Comparison of ENCODE assay signal across 17 cellular contexts in genomic region chr1:76928511-76928910, GRCh38.
DNase-seq lines count a peak whose midpoint lies in the region; ATAC-seq, FAIRE-seq and TF ChIP-seq lines count a peak whose summit lies in the region.
"Had no signal": no experiment of that assay in that cellular context is flagged by ENCODE, and none has a peak within 500 bp of the region (broad histone marks: within the 10 kb centered on the region; RNA-seq: fewer than 3 reads in every experiment).

No MANE protein-coding gene starts in this region.

- H3K4me3 ChIP-seq in bronchial epithelial cell (ENCODE audit: low read depth, low read length) (no peak overlapping the region), keratinocyte (ENCODE audit: control insufficient read depth in 2 of 3, extremely low read depth in 1 of 3, insufficient read depth in 2 of 3, low read depth in 1 of 3, low read length in 3 of 3) (no peak overlapping the region)
- H3K4me3 ChIP-seq: HAP-1 had no signal

- H3K9ac ChIP-seq in keratinocyte (ENCODE audit: control insufficient read depth, extremely low read depth, insufficient read depth, low read length), result no peak overlapping the region

- H2AFZ ChIP-seq in keratinocyte (ENCODE audit: control insufficient read depth, low read length), result no peak overlapping the region

- POLR2A ChIA-PET in RWPE1 (lab: Yijun Ruan, JAX; ENCODE audit: low non-redundant PET), result no interaction called here

- no peaks in the 10 kb centered on the region for H3K79me2 ChIP-seq in keratinocyte (ENCODE audit: control insufficient read depth, insufficient read depth, low read length)

- H3K36me3 ChIP-seq in bronchial epithelial cell (ENCODE audit: control insufficient read depth, insufficient read depth, low read length) (no peaks in the 10 kb centered on the region), keratinocyte (ENCODE audit: control insufficient read depth in 2 of 2, extremely low read depth in 1 of 2, insufficient read depth in 2 of 2, low read length in 2 of 2) (no peaks in the 10 kb centered on the region)
- H3K36me3 ChIP-seq: HAP-1 had no signal

- DNase-seq in RWPE1 (ENCODE audit: low spot score) (peak; percentile 19), bronchial epithelial cell (ENCODE audit: low read depth) (peak; percentile 51), keratinocyte (ENCODE audit: low read depth, low spot score) (peak; percentile 40), OCI-M2 (lab: John Stamatoyannopoulos, UW; ENCODE audit: unreplicated experiment) (no peak), left cardiac atrium (no peak)
- DNase-seq: C1 segment of cervical spinal cord; Caco-2; CD4-positive, alpha-beta memory T cell; DMS153; DND-41; GOT3; HFFc6 had no signal

- peak overlapping the region; percentile 1 for H3K4me2 ChIP-seq in keratinocyte (ENCODE audit: control insufficient read depth, extremely low read depth, insufficient read depth, low read depth, low read length)

- dilution Hi-C loops in keratinocyte (cut with MboI; ENCODE audit: extremely low pct_ligation_motif_present, low sequenced_read_pairs), result no loop called here

- FAIRE-seq in bronchial epithelial cell (lab: Jason Lieb, UNC) (no peak), keratinocyte (lab: Jason Lieb, UNC) (peak; percentile 95)
- FAIRE-seq: G401.6, GM12892, H54 had no signal

- intact Hi-C loops in left cardiac atrium (cut with DNase I), result no loop called here

- TF ChIP-seq CTCF in RWPE1 (conservative IDR thresholded peaks at IDR 0.05; ENCODE audit: low read depth) (no peak), bronchial epithelial cell (IDR thresholded peaks at IDR 0.05; ENCODE audit: insufficient read depth, low read length, severe bottlenecking) (no peak), keratinocyte (optimal IDR thresholded peaks at IDR 0.05 in 1 of 3, IDR thresholded peaks at IDR 0.05 in 1 of 3, conservative IDR thresholded peaks at IDR 0.05 in 1 of 3; ENCODE audit: extremely low read depth in 1 of 3, insufficient read depth in 2 of 3, low read length in 3 of 3) (no peak)

- peaks cover 10% of the 10 kb centered on the region for H3K4me1 ChIP-seq in keratinocyte (ENCODE audit: control insufficient read depth, extremely low read depth, insufficient read depth, low read length)
- H3K4me1 ChIP-seq: Caco-2, HAP-1 had no signal

- ATAC-seq in HG02642 (IDR thresholded peaks at IDR 0.05; ENCODE audit: poor library complexity, unreplicated experiment) (no peak), left cardiac atrium (no peak)

- CTCF ChIA-PET in RWPE1 (lab: Yijun Ruan, JAX), result interaction anchor here (0.6 kb wide), 1 partner anchor 1749 kb away, joined by 3 read pairs; no protein-coding TSS in a partner anchor

- no peaks in the 10 kb centered on the region for H3K27me3 ChIP-seq in bronchial epithelial cell (ENCODE audit: control insufficient read depth, insufficient read depth, low read length)
- H3K27me3 ChIP-seq in keratinocyte (ENCODE audit: control insufficient read depth, extremely low read depth, insufficient read depth, low read length), result no peaks in the 10 kb centered on the region

- H4K20me1 ChIP-seq in keratinocyte (ENCODE audit: control insufficient read depth, extremely low read depth, insufficient read depth, low read length), result no peaks in the 10 kb centered on the region

- H3K27ac ChIP-seq in RWPE1 (no peak overlapping the region), keratinocyte (ENCODE audit: control insufficient read depth, insufficient read depth, low read length) (no peak overlapping the region)

- no peaks in the 10 kb centered on the region for H3K9me1 ChIP-seq in keratinocyte (ENCODE audit: control insufficient read depth, extremely low read depth, insufficient read depth, low read length)

- H3K9me3 ChIP-seq in keratinocyte (ENCODE audit: control insufficient read depth, low read depth, low read length), result no peaks in the 10 kb centered on the region
- H3K9me3 ChIP-seq: Caco-2, HAP-1 had no signal

Comparison
In these comparisons a context has a peak if more than half of its experiments do, and no peak if none do; other contexts are left out.
1. DNase-seq: peak in RWPE1 (single experiment), bronchial epithelial cell (single experiment) and keratinocyte (single experiment); none in OCI-M2 (single experiment) and left cardiac atrium (single experiment).